In the genomic region with DNA sequence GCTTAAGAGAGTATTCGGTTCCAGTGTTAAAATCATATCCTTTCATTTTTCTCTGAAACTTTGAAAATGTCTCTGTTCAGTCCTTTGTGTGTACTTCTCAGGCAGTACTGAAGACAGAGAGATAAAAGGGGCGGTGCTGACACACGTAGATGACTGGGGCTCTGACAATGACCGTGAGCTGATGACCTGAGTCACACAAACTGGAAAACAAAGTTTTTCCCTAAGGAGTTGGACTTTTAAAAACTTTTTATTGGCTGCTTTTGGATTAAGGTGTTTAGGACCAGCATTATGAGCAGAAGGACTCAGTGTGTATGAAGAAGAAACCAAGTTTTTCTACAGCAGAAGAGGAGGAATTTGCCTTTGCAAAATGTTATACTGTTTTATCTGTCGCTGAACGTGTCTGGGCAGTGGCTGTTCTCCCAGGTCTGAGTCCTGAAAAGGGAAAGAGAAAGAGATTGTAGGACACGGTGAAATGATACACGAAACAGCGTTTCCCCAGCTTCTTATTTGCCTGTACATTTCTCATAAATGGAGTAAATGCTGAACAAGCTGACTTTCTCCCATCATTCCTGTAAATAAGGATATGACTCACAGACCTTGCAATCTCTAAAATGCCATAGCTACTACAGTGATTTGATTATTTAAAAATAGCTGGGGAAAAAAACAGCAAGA, we compare ENCODE assay signal across 9 cellular contexts. TPM values are rescaled to one million over a fixed set of nuclear protein-coding genes. Genes with fewer than 3 reads are reported as not detected.
DNase-seq lines count a peak whose midpoint lies in the region; ATAC-seq and TF ChIP-seq lines count a peak whose summit lies in the region.
"Had no signal": no experiment of that assay in that cellular context is flagged by ENCODE, and none has a peak within 500 bp of the region (broad histone marks: within the 10 kb centered on the region; RNA-seq: fewer than 3 reads in every experiment).

No MANE protein-coding gene starts in this region.

- no peak for DNase-seq in natural killer cell treated with Interleukin-12 subunit alpha and Interleukin-12 subunit beta and Interleukin-15 and Interleukin-18, amount 100 ng/mL, for 72 hours (ENCODE audit: low spot score)
- no peak for DNase-seq in natural killer cell
- peak; percentile 46 for DNase-seq in SK-MEL-5 (ENCODE audit: low read depth, low spot score)
- peak; percentile 93 for DNase-seq in fibroblast of the aortic adventitia (ENCODE audit: low read depth)
- peak; percentile 94 for DNase-seq in renal cortical epithelial cell (ENCODE audit: low read depth)
- no peak for DNase-seq in cerebellar nuclear complex (lab: John Stamatoyannopoulos, UW)
- no peak for DNase-seq in GF-D8 (lab: John Stamatoyannopoulos, UW)
- DNase-seq in activated effector memory CD4-positive, alpha-beta T cell treated with Interleukin-2 at 50 U/mL for 16 hours: no peak
- DNase-seq: activated T-cell treated with anti-CD3 and anti-CD28 coated beads, Interleukin-2, amount 50 U/mL, for 4 hours had no signal

- TF ChIP-seq CTCF in natural killer cell (IDR thresholded peaks at IDR 0.05) (no peak), fibroblast of the aortic adventitia (IDR thresholded peaks at IDR 0.05; ENCODE audit: insufficient read depth, low read length) (no peak)

- in situ Hi-C loops in SK-MEL-5 (cut with HindIII; ENCODE audit: low pct_unique_long_range_greater_than_20kb, low sequenced_read_pairs): no loop called here

- H3K4me3 ChIP-seq in fibroblast of the aortic adventitia (ENCODE audit: low read depth, low read length): peak overlapping the region; percentile 67

- peaks cover 2 to 13% of the 10 kb centered on the region in 2 donors for H3K4me1 Mint-ChIP-seq in natural killer cell treated with Interleukin-12 subunit alpha and Interleukin-12 subunit beta and Interleukin-15 and Interleukin-18, amount 100 ng/mL, for 72 hours (ENCODE audit: low read depth in 2 of 2)
- no peaks in the 10 kb centered on the region for H3K4me1 Mint-ChIP-seq in natural killer cell

- H3K9me3 Mint-ChIP-seq in natural killer cell treated with Interleukin-12 subunit alpha and Interleukin-12 subunit beta and Interleukin-15 and Interleukin-18, amount 100 ng/mL, for 72 hours: no peaks in the 10 kb centered on the region
- H3K9me3 Mint-ChIP-seq in natural killer cell: no peaks in the 10 kb centered on the region
- H3K9me3 Mint-ChIP-seq: activated T-cell treated with anti-CD3 and anti-CD28 coated beads, Interleukin-2, amount 50 U/mL, for 4 hours had no signal

- intact Hi-C loops in natural killer cell (cut with micrococcal nuclease): no loop called here

- peak overlapping the region; percentile 33 to 48 for H3K27ac Mint-ChIP-seq in natural killer cell treated with Interleukin-12 subunit alpha and Interleukin-12 subunit beta and Interleukin-15 and Interleukin-18, amount 100 ng/mL, for 72 hours
- no peak overlapping the region for H3K27ac Mint-ChIP-seq in natural killer cell

- H3K27me3 Mint-ChIP-seq in natural killer cell treated with Interleukin-12 subunit alpha and Interleukin-12 subunit beta and Interleukin-15 and Interleukin-18, amount 100 ng/mL, for 72 hours: peaks cover 8 to 12% of the 10 kb centered on the region in 2 donors
- peaks cover 0 to 16% of the 10 kb centered on the region in 2 donors for H3K27me3 Mint-ChIP-seq in natural killer cell (ENCODE audit: low read depth in 2 of 2)

- H3K4me3 Mint-ChIP-seq in natural killer cell treated with Interleukin-12 subunit alpha and Interleukin-12 subunit beta and Interleukin-15 and Interleukin-18, amount 100 ng/mL, for 72 hours: peak overlapping the region; percentile 72
- no peak overlapping the region for H3K4me3 Mint-ChIP-seq in natural killer cell
- H3K4me3 Mint-ChIP-seq: activated T-cell treated with anti-CD3 and anti-CD28 coated beads, Interleukin-2, amount 50 U/mL, for 4 hours had no signal

- peak in 1 of 2 donors; percentile 58 for ATAC-seq in natural killer cell treated with Interleukin-12 subunit alpha and Interleukin-12 subunit beta and Interleukin-15 and Interleukin-18, amount 100 ng/mL, for 72 hours
- ATAC-seq in natural killer cell: no peak

- H3K36me3 Mint-ChIP-seq in natural killer cell treated with Interleukin-12 subunit alpha and Interleukin-12 subunit beta and Interleukin-15 and Interleukin-18, amount 100 ng/mL, for 72 hours: no peaks in the 10 kb centered on the region
- H3K36me3 Mint-ChIP-seq in natural killer cell: no peaks in the 10 kb centered on the region

RNA-seq across cellular contexts. Expression of a gene that starts 51.5 kb away (rescaled TPM):
- total RNA-seq in natural killer cell treated with Interleukin-12 subunit alpha and Interleukin-12 subunit beta and Interleukin-15 and Interleukin-18, amount 100 ng/mL, for 72 hours: 1 to 10 TPM; 2.4 to 6.1 TPM
- total RNA-seq in natural killer cell: 10 to 100 TPM in 2 of 3 donors, 1 to 10 TPM in 1; 7.0 to 16.3 (median 11.5) TPM
- total RNA-seq in SK-MEL-5 (2014; rRNA removed; shearing (Covaris generic)): not detected in 2 replicates
- polyA plus RNA-seq in SK-MEL-5 (2015; cell fraction: cytosol; rRNA removed): 0.06 TPM in 1 of 2 replicates, not detected in the other
- polyA plus RNA-seq in SK-MEL-5 (2015; cell fraction: nucleus; rRNA removed): not detected in 2 replicates
- 6.9 and 18.7 TPM in 2 replicates for total RNA-seq in fibroblast of the aortic adventitia (ENCODE audit: low replicate concordance)
- total RNA-seq in renal cortical epithelial cell: 9.6 and 25.5 TPM in 2 replicates

Comparison
In these comparisons a context has a peak if more than half of its experiments do, and no peak if none do; other contexts are left out.
1. H3K27ac Mint-ChIP-seq: peak in natural killer cell treated with Interleukin-12 subunit alpha and Interleukin-12 subunit beta and Interleukin-15 and Interleukin-18, amount 100 ng/mL, for 72 hours (2 of 2); none in natural killer cell (0 of 2).
2. DNase-seq: peak in SK-MEL-5 (single experiment), fibroblast of the aortic adventitia (single experiment) and renal cortical epithelial cell (single experiment); none in natural killer cell treated with Interleukin-12 subunit alpha and Interleukin-12 subunit beta and Interleukin-15 and Interleukin-18, amount 100 ng/mL, for 72 hours (single experiment), natural killer cell (single experiment), cerebellar nuclear complex (0 of 2), GF-D8 (single experiment) and activated effector memory CD4-positive, alpha-beta T cell treated with Interleukin-2 at 50 U/mL for 16 hours (single experiment).